8 cellular contexts compared by ENCODE assay signal in the genomic region with DNA sequence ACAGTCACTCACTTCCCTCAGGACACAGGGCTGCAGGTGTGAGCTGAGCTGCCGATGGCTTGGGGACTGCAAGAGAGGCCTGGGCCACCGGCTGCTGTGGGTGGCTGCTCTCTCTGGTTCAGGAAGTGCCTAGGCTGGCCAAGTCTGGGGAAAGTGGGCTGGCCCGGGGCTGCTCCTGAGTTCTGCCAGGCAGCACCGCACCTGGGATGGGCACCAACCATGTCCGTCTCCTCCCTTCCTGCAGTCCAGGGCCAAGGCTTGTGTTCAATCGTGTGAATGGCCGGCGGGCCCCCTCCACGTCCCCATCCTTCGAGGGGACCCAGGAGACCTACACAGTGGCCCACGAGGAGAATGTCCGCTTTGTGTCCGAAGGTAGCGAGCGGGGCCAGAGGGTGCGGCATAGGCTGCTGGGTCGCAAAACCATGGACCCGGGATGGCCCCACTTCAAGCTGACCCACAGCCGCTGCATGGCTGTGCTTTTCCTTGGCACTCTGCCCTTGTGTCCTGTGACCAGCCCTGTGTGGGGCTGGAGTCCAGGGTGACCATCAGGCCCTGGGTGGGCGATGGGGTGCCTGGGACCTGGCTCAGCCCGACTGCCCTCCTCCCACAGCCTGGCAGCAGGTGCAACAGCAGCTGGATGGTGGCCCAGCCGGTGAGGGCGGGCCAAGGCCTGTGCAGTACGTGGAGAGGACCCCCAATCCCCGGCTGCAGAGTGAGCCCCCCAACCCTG. TPM values are rescaled to one million over a fixed set of nuclear protein-coding genes. Genes with fewer than 3 reads are reported as not detected.
DNase-seq lines count a peak whose midpoint lies in the region; ATAC-seq, FAIRE-seq and TF ChIP-seq lines count a peak whose summit lies in the region.
"Had no signal": no experiment of that assay in that cellular context is flagged by ENCODE, and none has a peak within 500 bp of the region (broad histone marks: within the 10 kb centered on the region; RNA-seq: fewer than 3 reads in every experiment).

No MANE protein-coding gene starts in this region.

- H3K9me3 ChIP-seq in GM23248 (ENCODE audit: low read depth) = no peaks in the 10 kb centered on the region
- no peaks in the 10 kb centered on the region for H3K9me3 ChIP-seq in keratinocyte (ENCODE audit: control insufficient read depth, low read depth, low read length)
- H3K9me3 ChIP-seq in small intestine (ENCODE audit: control insufficient read depth, low read depth) = no peaks in the 10 kb centered on the region
- H3K9me3 ChIP-seq in tibial artery = no peaks in the 10 kb centered on the region

- H3K36me3 ChIP-seq in GM23248 (ENCODE audit: low read depth) (no peaks in the 10 kb centered on the region), keratinocyte (ENCODE audit: control insufficient read depth in 2 of 2, extremely low read depth in 1 of 2, insufficient read depth in 2 of 2, low read length in 2 of 2) (peaks cover 1 to 4% of the 10 kb centered on the region in 2 experiments), small intestine (ENCODE audit: control insufficient read depth in 2 of 2, insufficient read depth in 2 of 2, low read length in 2 of 2) (no peaks in the 10 kb centered on the region), tibial artery (peaks cover 0 to 15% (median 7%) of the 10 kb centered on the region in 3 donors)

- FAIRE-seq in keratinocyte (lab: Jason Lieb, UNC) = no peak
- FAIRE-seq in small intestine (lab: Jason Lieb, UNC) = no peak

- H3K27me3 ChIP-seq in GM23248 (replicated peaks; ENCODE audit: insufficient read depth) = no peaks in the 10 kb centered on the region
- H3K27me3 ChIP-seq in keratinocyte (ENCODE audit: control insufficient read depth, extremely low read depth, insufficient read depth, low read length) = no peaks in the 10 kb centered on the region
- no peaks in the 10 kb centered on the region for H3K27me3 ChIP-seq in small intestine (ENCODE audit: control insufficient read depth in 2 of 2, insufficient read depth in 2 of 2, low read length in 2 of 2)
- H3K27me3 ChIP-seq in tibial artery = no peaks in the 10 kb centered on the region

- 77 to 90% methylated on average over 19 to 25 of the region's 25 CpGs for WGBS in GM23248 (ENCODE audit: low coverage in 1 of 2, low lambda C conversion rate in 2 of 2, missing lambda C conversion rate in 2 of 2), 2 experiments
- WGBS in small intestine, 3 donors = 28 to 66% (median 38%) methylated on average over 24 to 25 of the region's 25 CpGs

- H3K4me3 ChIP-seq in GM23248 (no peak overlapping the region), keratinocyte (ENCODE audit: control insufficient read depth in 2 of 3, extremely low read depth in 1 of 3, insufficient read depth in 2 of 3, low read depth in 1 of 3, low read length in 3 of 3) (no peak overlapping the region), small intestine (ENCODE audit: low read depth in 1 of 2, low read length in 2 of 2) (peak overlapping the region; percentile 6 to 28), tibial artery (no peak overlapping the region)

- H3K9ac ChIP-seq in GM23248 (peak overlapping the region; percentile 94), keratinocyte (ENCODE audit: control insufficient read depth, extremely low read depth, insufficient read depth, low read length) (no peak overlapping the region)

- intact Hi-C loops in tibial artery (cut with DNase I; ENCODE audit: low total_unique reads) = no loop called here

- no peak for TF ChIP-seq CTCF in keratinocyte (optimal IDR thresholded peaks at IDR 0.05 in 1 of 3, IDR thresholded peaks at IDR 0.05 in 1 of 3, conservative IDR thresholded peaks at IDR 0.05 in 1 of 3; ENCODE audit: extremely low read depth in 1 of 3, insufficient read depth in 2 of 3, low read length in 3 of 3)
- no peak for TF ChIP-seq CTCF in tibial artery (IDR thresholded peaks at IDR 0.05)

- DNase-seq in GM23248 (no peak), RPMI8226 (peak; percentile 53), keratinocyte (ENCODE audit: low read depth, low spot score) (no peak), small intestine (peak; percentile 52), tibial artery (no peak), LoVo (ENCODE audit: low spot score) (no peak)
- DNase-seq: NCI-H510A had no signal

- H3K4me2 ChIP-seq in GM23248 (ENCODE audit: unreplicated experiment) (peak overlapping the region; percentile 97), keratinocyte (ENCODE audit: control insufficient read depth, extremely low read depth, insufficient read depth, low read depth, low read length) (peak overlapping the region; percentile 92)

- dilution Hi-C loops in keratinocyte (cut with MboI; ENCODE audit: extremely low pct_ligation_motif_present, low sequenced_read_pairs) = no loop called here

- in situ Hi-C loops in GM23248 (cut with MboI) = no loop called here

- peaks cover 38% of the 10 kb centered on the region for H3K79me2 ChIP-seq in GM23248 (ENCODE audit: insufficient read depth)
- peaks cover 6% of the 10 kb centered on the region for H3K79me2 ChIP-seq in keratinocyte (ENCODE audit: control insufficient read depth, insufficient read depth, low read length)

- H3K4me1 ChIP-seq in GM23248 (ENCODE audit: insufficient read depth) (peaks cover 4% of the 10 kb centered on the region; the same call in 1 of the 2 replicates), keratinocyte (ENCODE audit: control insufficient read depth, extremely low read depth, insufficient read depth, low read length) (peaks cover 16% of the 10 kb centered on the region), small intestine (ENCODE audit: control insufficient read depth in 2 of 2, insufficient read depth in 1 of 2, low read depth in 1 of 2, low read length in 1 of 2) (peaks cover 0 to 5% of the 10 kb centered on the region in 2 donors), tibial artery (peaks cover 7 to 57% (median 32%) of the 10 kb centered on the region in 4 donors)

- H3K9me2 ChIP-seq in GM23248 (ENCODE audit: insufficient read depth) = no peaks in the 10 kb centered on the region

- H3K9me1 ChIP-seq in keratinocyte (ENCODE audit: control insufficient read depth, extremely low read depth, insufficient read depth, low read length) = peaks cover 2% of the 10 kb centered on the region

- H2AFZ ChIP-seq in GM23248 = no peak overlapping the region
- H2AFZ ChIP-seq in keratinocyte (ENCODE audit: control insufficient read depth, low read length) = no peak overlapping the region

- ATAC-seq in GM18498 (IDR thresholded peaks at IDR 0.05; ENCODE audit: unreplicated experiment) = no peak

- no peaks in the 10 kb centered on the region for H3F3A ChIP-seq in GM23248 (ENCODE audit: insufficient read depth)

- H4K20me1 ChIP-seq in GM23248 (ENCODE audit: insufficient read depth) (no peaks in the 10 kb centered on the region), keratinocyte (ENCODE audit: control insufficient read depth, extremely low read depth, insufficient read depth, low read length) (no peaks in the 10 kb centered on the region)

- H3K27ac ChIP-seq in GM23248 (0 out of 2 replicates have a peak overlapping the region, but pooled peaks have one; percentile 79), keratinocyte (ENCODE audit: control insufficient read depth, insufficient read depth, low read length) (no peak overlapping the region), small intestine (ENCODE audit: low read depth in 1 of 2, low read length in 1 of 2) (peak overlapping the region; percentile 97 to 98), tibial artery (no peak overlapping the region)

RNA-seq across cellular contexts. Expression of gene WDR90, which starts 1.8 kb away (rescaled TPM):
- total RNA-seq in GM23248 (2014; rRNA removed; shearing (Covaris generic)) = 16.5 and 24.7 TPM in 2 replicates
- polyA plus RNA-seq in GM23248 (2016; fragmentation: Nextera tagmentation; extraction: Ambion mirVana) (4.7 and 8.2 TPM in 2 replicates), keratinocyte (5.9 to 9.2 TPM (median 8.2 TPM) in 3 replicates), small intestine (10 to 100 TPM; 15.7 to 28.2 (median 23.0) TPM)
- polyA plus RNA-seq in keratinocyte (2011; ENCODE audit: low read depth) = 1.7 TPM
- polyA plus RNA-seq in keratinocyte (2011; cell fraction: cytosol; rRNA removed) = 0.96 and 2.7 TPM in 2 replicates
- polyA plus RNA-seq in keratinocyte (2011; cell fraction: nucleus; rRNA removed) = 40.1 and 49.6 TPM in 2 replicates
- polyA plus RNA-seq in keratinocyte (2012; ENCODE audit: low replicate concordance) = 8.4 and 10.3 TPM in 2 replicates
- polyA minus RNA-seq in keratinocyte = 5.4 to 10.3 TPM (median 6.6 TPM) in 3 replicates
- polyA minus RNA-seq in keratinocyte (2011; cell fraction: cytosol; rRNA and poly(A)+ RNA removed) = 10.2 TPM
- polyA minus RNA-seq in keratinocyte (2011; cell fraction: nucleus; rRNA and poly(A)+ RNA removed) = 13.1 and 17.9 TPM in 2 replicates

RNA-seq across cellular contexts. Expression of gene MCRIP2, which starts 5.7 kb away (rescaled TPM):
- total RNA-seq in GM23248 (2014; rRNA removed; shearing (Covaris generic)) = 29.3 and 30.4 TPM in 2 replicates
- 22.4 and 22.6 TPM in 2 replicates for polyA plus RNA-seq in GM23248 (2016; fragmentation: Nextera tagmentation; extraction: Ambion mirVana)
- polyA plus RNA-seq in keratinocyte = 5.9 to 14.5 TPM (median 8.1 TPM) in 3 replicates
- polyA plus RNA-seq in keratinocyte (2011; ENCODE audit: low read depth) = 1.1 TPM
- polyA plus RNA-seq in keratinocyte (2011; cell fraction: cytosol; rRNA removed) = 5.4 and 16.2 TPM in 2 replicates
- polyA plus RNA-seq in keratinocyte (2011; cell fraction: nucleus; rRNA removed) = 6.7 and 7.0 TPM in 2 replicates
- 9.7 and 15.6 TPM in 2 replicates for polyA plus RNA-seq in keratinocyte (2012; ENCODE audit: low replicate concordance)
- 1.9 to 3.7 TPM (median 2.8 TPM) in 3 replicates for polyA minus RNA-seq in keratinocyte
- 34.0 TPM for polyA minus RNA-seq in keratinocyte (2011; cell fraction: cytosol; rRNA and poly(A)+ RNA removed)
- 4.3 and 4.9 TPM in 2 replicates for polyA minus RNA-seq in keratinocyte (2011; cell fraction: nucleus; rRNA and poly(A)+ RNA removed)
- polyA plus RNA-seq in small intestine = 100 to 1,000 TPM; 108 to 279 (median 224) TPM

RNA-seq across cellular contexts. Expression of gene METTL26, which starts 11.2 kb away (rescaled TPM):
- total RNA-seq in GM23248 (2014; rRNA removed; shearing (Covaris generic)) = 150 and 218 TPM in 2 replicates
- polyA plus RNA-seq in GM23248 (2016; fragmentation: Nextera tagmentation; extraction: Ambion mirVana) (151 and 155 TPM in 2 replicates), keratinocyte (46.9 to 65.8 TPM (median 49.4 TPM) in 3 replicates), small intestine (100 to 1,000 TPM; 104 to 135 (median 122) TPM)
- polyA plus RNA-seq in keratinocyte (2011; ENCODE audit: low read depth) = 4.3 TPM
- 33.1 and 62.1 TPM in 2 replicates for polyA plus RNA-seq in keratinocyte (2011; cell fraction: cytosol; rRNA removed)
- polyA plus RNA-seq in keratinocyte (2011; cell fraction: nucleus; rRNA removed) = 26.6 and 41.1 TPM in 2 replicates
- polyA plus RNA-seq in keratinocyte (2012; ENCODE audit: low replicate concordance) = 49.5 and 75.8 TPM in 2 replicates
- 13.4 to 34.2 TPM (median 25.4 TPM) in 3 replicates for polyA minus RNA-seq in keratinocyte
- 109 TPM for polyA minus RNA-seq in keratinocyte (2011; cell fraction: cytosol; rRNA and poly(A)+ RNA removed)
- 10.2 and 15.6 TPM in 2 replicates for polyA minus RNA-seq in keratinocyte (2011; cell fraction: nucleus; rRNA and poly(A)+ RNA removed)

RNA-seq across cellular contexts. Expression of gene WFIKKN1, which starts 16.6 kb away (rescaled TPM):
- total RNA-seq in GM23248 (2014; rRNA removed; shearing (Covaris generic)) = not detected in 2 replicates
- polyA plus RNA-seq in GM23248 (2016; fragmentation: Nextera tagmentation; extraction: Ambion mirVana) (not detected in 2 replicates), keratinocyte (0.01 to 0.04 TPM in 2 of 3 replicates, not detected in the other), small intestine (1 to 10 TPM in 2 of 3 donors, under 1 TPM in 1; 0.60 to 7.6 (median 5.7) TPM)
- polyA plus RNA-seq in keratinocyte (2011; ENCODE audit: low read depth) = 0.12 TPM
- 0.01 and 0.03 TPM in 2 replicates for polyA plus RNA-seq in keratinocyte (2011; cell fraction: cytosol; rRNA removed)
- polyA plus RNA-seq in keratinocyte (2011; cell fraction: nucleus; rRNA removed) = 0.12 and 0.17 TPM in 2 replicates
- 0.03 and 0.47 TPM in 2 replicates for polyA plus RNA-seq in keratinocyte (2012; ENCODE audit: low replicate concordance)
- 0.10 TPM in 1 of 3 replicates, not detected in the others for polyA minus RNA-seq in keratinocyte
- polyA minus RNA-seq in keratinocyte (2011; cell fraction: cytosol; rRNA and poly(A)+ RNA removed) = not detected
- 0.31 and 0.42 TPM in 2 replicates for polyA minus RNA-seq in keratinocyte (2011; cell fraction: nucleus; rRNA and poly(A)+ RNA removed)

RNA-seq across cellular contexts. Expression of gene RHOT2, which starts 20.6 kb away (rescaled TPM):
- total RNA-seq in GM23248 (2014; rRNA removed; shearing (Covaris generic)) = 44.9 and 65.9 TPM in 2 replicates
- polyA plus RNA-seq in GM23248 (2016; fragmentation: Nextera tagmentation; extraction: Ambion mirVana) (65.1 and 70.0 TPM in 2 replicates), keratinocyte (58.7 to 97.0 TPM (median 61.7 TPM) in 3 replicates), small intestine (100 to 1,000 TPM; 112 to 207 (median 206) TPM)
- 60.0 TPM for polyA plus RNA-seq in keratinocyte (2011; ENCODE audit: low read depth)
- 20.5 and 45.5 TPM in 2 replicates for polyA plus RNA-seq in keratinocyte (2011; cell fraction: cytosol; rRNA removed)
- polyA plus RNA-seq in keratinocyte (2011; cell fraction: nucleus; rRNA removed) = 279 and 341 TPM in 2 replicates
- polyA plus RNA-seq in keratinocyte (2012; ENCODE audit: low replicate concordance) = 64.1 and 66.4 TPM in 2 replicates
- polyA minus RNA-seq in keratinocyte = 26.1 to 90.0 TPM (median 31.0 TPM) in 3 replicates
- polyA minus RNA-seq in keratinocyte (2011; cell fraction: cytosol; rRNA and poly(A)+ RNA removed) = 72.1 TPM
- 61.3 and 76.7 TPM in 2 replicates for polyA minus RNA-seq in keratinocyte (2011; cell fraction: nucleus; rRNA and poly(A)+ RNA removed)

Comparison
In these comparisons a context has a peak if more than half of its experiments do, and no peak if none do; other contexts are left out.
1. DNase-seq: peak in RPMI8226 (single experiment) and small intestine (single experiment); none in GM23248 (single experiment), keratinocyte (single experiment), tibial artery (0 of 2) and LoVo (single experiment).
2. H3K27ac ChIP-seq: peak in GM23248 (single experiment) and small intestine (2 of 2); none in keratinocyte (single experiment) and tibial artery (0 of 2).
3. H3K4me3 ChIP-seq: peak in small intestine (2 of 2); none in GM23248 (single experiment), keratinocyte (0 of 3) and tibial artery (0 of 2).